ENCODE assay signal across 8 cellular contexts in genomic region chr10:97399843-97400545, GRCh38. TPM values are rescaled to one million over a fixed set of nuclear protein-coding genes. Genes with fewer than 3 reads are reported as not detected.
DNase-seq lines count a peak whose midpoint lies in the region; ATAC-seq and FAIRE-seq lines count a peak whose summit lies in the region.

No MANE protein-coding gene starts in this region.

- H3K27ac ChIP-seq in small intestine (ENCODE audit: low read depth in 1 of 2, low read length in 1 of 2) = peak overlapping the region; percentile 42 to 92

- H3K9me3 ChIP-seq in small intestine (ENCODE audit: control insufficient read depth, low read depth) = no peaks in the 10 kb centered on the region

- DNase-seq in COLO829 (ENCODE audit: low spot score) (peak; percentile 53), RPMI7951 (ENCODE audit: low read depth) (peak; percentile 67), astrocyte of the hippocampus (ENCODE audit: low read depth, low spot score) (peak; percentile 71), iPS-NIHi7 (ENCODE audit: extremely low spot score) (peak; percentile 29), small intestine (peak; percentile 84), 8988T (no peak)

- FAIRE-seq in small intestine (lab: Jason Lieb, UNC) = no peak

- peak; percentile 36 for ATAC-seq in HG03045 (IDR thresholded peaks at IDR 0.05; ENCODE audit: unreplicated experiment)
- ATAC-seq in GM21825 (IDR thresholded peaks at IDR 0.05; ENCODE audit: unreplicated experiment) = no peak

- no peaks in the 10 kb centered on the region for H3K36me3 ChIP-seq in small intestine (ENCODE audit: control insufficient read depth in 2 of 2, insufficient read depth in 2 of 2, low read length in 2 of 2)

- H3K27me3 ChIP-seq in small intestine (ENCODE audit: control insufficient read depth in 2 of 2, insufficient read depth in 2 of 2, low read length in 2 of 2) = no peaks in the 10 kb centered on the region

- WGBS in small intestine, 3 donors = 17 to 29% (median 23%) methylated on average over 21 of the region's 21 CpGs

- H3K4me1 ChIP-seq in small intestine (ENCODE audit: control insufficient read depth in 2 of 2, insufficient read depth in 1 of 2, low read depth in 1 of 2, low read length in 1 of 2) = no peaks in the 10 kb centered on the region

- peak overlapping the region in 1 of 2 donors; percentile 73 for H3K4me3 ChIP-seq in small intestine (ENCODE audit: low read depth in 1 of 2, low read length in 2 of 2)

RNA-seq across cellular contexts. Expression of gene RRP12, which starts 1.1 kb away (rescaled TPM):
- total RNA-seq in RPMI7951 (2014; rRNA removed; shearing (Covaris generic)) = 13.4 and 15.4 TPM in 2 replicates
- 10 to 100 TPM in 1 of 3 donors, 1 to 10 TPM in 2; 6.0 to 18.5 (median 6.5) TPM for polyA plus RNA-seq in small intestine

RNA-seq across cellular contexts. Expression of gene PGAM1, which starts 26.0 kb away (rescaled TPM):
- 1,010 and 1,184 TPM in 2 replicates for total RNA-seq in RPMI7951 (2014; rRNA removed; shearing (Covaris generic))
- 100 to 1,000 TPM; 222 to 300 (median 249) TPM for polyA plus RNA-seq in small intestine

RNA-seq across cellular contexts. Expression of gene EXOSC1, which starts 45.8 kb away (rescaled TPM):
- total RNA-seq in RPMI7951 (2014; rRNA removed; shearing (Covaris generic)) = 55.6 and 61.5 TPM in 2 replicates
- 10 to 100 TPM; 33.8 to 47.1 (median 35.4) TPM for polyA plus RNA-seq in small intestine

RNA-seq across cellular contexts. Expression of gene ZDHHC16, which starts 46.0 kb away (rescaled TPM):
- total RNA-seq in RPMI7951 (2014; rRNA removed; shearing (Covaris generic)) = 47.3 and 51.7 TPM in 2 replicates
- polyA plus RNA-seq in small intestine = 10 to 100 TPM; 17.0 to 36.0 (median 25.9) TPM
